ENCODE assay signal across 8 cellular contexts in the genomic region with DNA sequence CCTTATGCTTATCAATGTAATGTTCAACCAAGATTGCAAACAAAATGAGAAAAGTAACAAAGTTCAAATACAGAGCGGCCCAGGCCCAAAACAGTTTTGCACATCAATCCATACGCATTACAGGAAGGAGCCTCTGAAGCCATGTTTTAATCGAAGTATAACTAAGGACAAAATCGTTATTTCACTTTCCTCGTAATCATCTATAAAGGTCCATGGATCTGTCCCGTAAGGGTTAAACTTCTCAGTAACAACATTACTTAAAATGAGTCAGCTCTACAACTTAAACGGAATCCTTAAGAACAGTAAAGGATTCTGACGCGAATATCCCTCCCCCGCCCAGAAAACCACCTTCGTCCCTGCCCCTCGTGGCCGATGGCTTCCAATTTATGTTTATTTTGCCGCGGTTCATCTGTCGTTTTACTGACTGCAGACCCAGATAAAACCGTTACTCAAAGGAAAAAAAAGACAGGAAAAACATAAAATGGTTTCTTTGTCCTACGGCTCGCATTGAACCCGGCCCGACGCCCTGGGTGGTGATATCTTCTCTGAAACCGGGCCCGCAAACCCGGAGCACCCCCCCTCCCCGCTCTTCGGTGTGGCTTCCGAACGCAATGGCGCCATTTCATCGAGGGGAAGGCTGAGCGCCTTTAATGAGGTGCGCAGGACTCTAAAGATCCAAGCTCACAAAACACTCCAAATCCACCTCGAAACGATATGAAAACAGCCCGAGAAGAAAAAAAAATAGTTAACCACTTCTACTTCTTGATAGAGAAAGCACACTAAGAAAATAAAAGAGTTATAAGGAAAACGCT. TPM values are rescaled to one million over a fixed set of nuclear protein-coding genes. Genes with fewer than 3 reads are reported as not detected.
A peak's percentile ranks its signal among the peaks of the same experiment; 100 is the strongest.
DNase-seq lines count a peak whose midpoint lies in the region; ATAC-seq, FAIRE-seq and TF ChIP-seq lines count a peak whose summit lies in the region.

No MANE protein-coding gene starts in this region.

- no peaks in the 10 kb centered on the region for H3K27me3 ChIP-seq in bronchial epithelial cell (ENCODE audit: control insufficient read depth, insufficient read depth, low read length)
- no peaks in the 10 kb centered on the region for H3K27me3 ChIP-seq in kidney epithelial cell (ENCODE audit: control insufficient read depth, insufficient read depth, low read length)

- peak; percentile 78 for DNase-seq in CD1c-positive myeloid dendritic cell (ENCODE audit: extremely low spot score)
- peak; percentile 76 to 77 for DNase-seq in Kasumi-1 (lab: John Stamatoyannopoulos, UW)
- DNase-seq in bronchial epithelial cell (ENCODE audit: low read depth), result peak; percentile 44
- DNase-seq in kidney epithelial cell (ENCODE audit: low read depth), result no peak
- DNase-seq in stimulated activated CD4-positive, alpha-beta T cell treated with anti-CD3 and anti-CD28 coated beads, Interleukin-1b, Interleukin-23, amount 100 ng/mL, for 1 hour (ENCODE audit: low read depth in 2 of 2), result peak; percentile 33 to 37

- FAIRE-seq in bronchial epithelial cell (lab: Jason Lieb, UNC), result no peak

- ATAC-seq in HG03196 (IDR thresholded peaks at IDR 0.05; ENCODE audit: unreplicated experiment) (no peak), HG02981 (IDR thresholded peaks at IDR 0.05; ENCODE audit: unreplicated experiment) (no peak)

- H3K4me3 ChIP-seq in bronchial epithelial cell (ENCODE audit: low read depth, low read length) (peak overlapping the region; percentile 99), kidney epithelial cell (ENCODE audit: low read depth, low read length) (peak overlapping the region; percentile 100)

- H3K36me3 ChIP-seq in bronchial epithelial cell (ENCODE audit: control insufficient read depth, insufficient read depth, low read length) (peaks cover 10% of the 10 kb centered on the region), kidney epithelial cell (ENCODE audit: control insufficient read depth, insufficient read depth, low read length) (peaks cover 3% of the 10 kb centered on the region)

- TF ChIP-seq CTCF in VCaP (conservative IDR thresholded peaks at IDR 0.05), result no peak
- no peak for TF ChIP-seq CTCF in bronchial epithelial cell (IDR thresholded peaks at IDR 0.05; ENCODE audit: insufficient read depth, low read length, severe bottlenecking)
- TF ChIP-seq CTCF in kidney epithelial cell (IDR thresholded peaks at IDR 0.05; ENCODE audit: insufficient read depth, low read length, poor library complexity, severe bottlenecking), result no peak

- peak overlapping the region; percentile 99 for H3K27ac ChIP-seq in VCaP

RNA-seq across cellular contexts. Expression of gene HNRNPA2B1, which starts 1.0 kb away (rescaled TPM):
- total RNA-seq in bronchial epithelial cell (62.7 and 107 TPM in 2 replicates), kidney epithelial cell (131 and 133 TPM in 2 replicates)

RNA-seq across cellular contexts. Expression of gene CBX3, which starts 2.0 kb away (rescaled TPM):
- total RNA-seq in bronchial epithelial cell (52.9 and 87.7 TPM in 2 replicates), kidney epithelial cell (104 and 107 TPM in 2 replicates)

RNA-seq across cellular contexts. Expression of gene NFE2L3, which starts 47.5 kb away (rescaled TPM):
- total RNA-seq in bronchial epithelial cell (5.8 and 6.4 TPM in 2 replicates), kidney epithelial cell (53.8 and 57.1 TPM in 2 replicates)
